Comparison of ENCODE assay signal across 15 cellular contexts in the genomic region with DNA sequence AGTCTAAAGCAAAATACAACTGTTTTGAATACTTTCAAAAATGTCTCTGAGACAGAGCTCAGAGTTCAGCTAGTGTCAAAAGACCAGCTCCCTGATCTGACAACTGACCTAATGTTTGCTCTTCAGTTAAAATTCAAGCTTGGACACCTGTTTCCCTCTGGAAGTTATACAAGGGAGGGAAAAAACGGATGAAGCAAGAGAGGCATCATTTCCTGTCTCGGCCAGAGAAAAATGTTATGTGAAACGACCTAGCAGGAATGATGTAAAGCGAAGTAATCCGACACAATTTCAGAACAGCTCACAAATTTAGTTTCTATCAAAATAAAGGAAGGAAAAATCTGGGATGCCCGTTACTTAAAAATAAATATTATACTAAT. TPM values are rescaled to one million over a fixed set of nuclear protein-coding genes. Genes with fewer than 3 reads are reported as not detected.
DNase-seq lines count a peak whose midpoint lies in the region; ATAC-seq, FAIRE-seq and TF ChIP-seq lines count a peak whose summit lies in the region.
"Had no signal": no experiment of that assay in that cellular context is flagged by ENCODE, and none has a peak within 500 bp of the region (broad histone marks: within the 10 kb centered on the region; RNA-seq: fewer than 3 reads in every experiment).

No MANE protein-coding gene starts in this region.

- TF ChIP-seq POLR2A in K562 (conservative IDR thresholded peaks at IDR 0.05), result no peak

- H3K79me2 ChIP-seq in K562 (ENCODE audit: control insufficient read depth, insufficient read depth, low read length), result no peaks in the 10 kb centered on the region

- ATAC-seq in K562 (no peak), left lobe of liver (peak; percentile 81), thoracic aorta (ENCODE audit: insufficient number of reproducible peaks, low FRiP score, low read depth) (no peak), HG03108 (IDR thresholded peaks at IDR 0.05; ENCODE audit: unreplicated experiment) (no peak)
- ATAC-seq: stimulated activated effector memory CD8-positive, alpha-beta T cell treated with anti-CD3 and anti-CD28 coated beads, Interleukin-12 subunit alpha, Interleukin-12 subunit beta, amount 100 ng/mL, for 72 hours had no signal

- no peak overlapping the region for H3K9ac ChIP-seq in K562 (ENCODE audit: insufficient read depth in 1 of 2, low read depth in 2 of 2, low read length in 2 of 2)
- H3K9ac ChIP-seq: GM23248 had no signal

- CTCF ChIA-PET in K562 (lab: Yijun Ruan, JAX; ENCODE audit: low intra/inter-chr PET ratio), result no interaction called here

- H3K4me3 ChIP-seq in K562 (no peak overlapping the region), thoracic aorta (peak overlapping the region; percentile 75)
- H3K4me3 ChIP-seq: GM23248 had no signal

- no peak for TF ChIP-seq CTCF in K562 (IDR thresholded peaks at IDR 0.05 in 2 of 3, conservative IDR thresholded peaks at IDR 0.05 in 1 of 3; ENCODE audit: insufficient read depth in 2 of 3, low read depth in 1 of 3, low read length in 3 of 3)
- TF ChIP-seq CTCF in thoracic aorta (IDR thresholded peaks at IDR 0.05), result no peak
- no peak for TF ChIP-seq CTCF in GM13977 (IDR thresholded peaks at IDR 0.05; ENCODE audit: extremely low read depth, insufficient read depth, missing control alignments)

- no peaks in the 10 kb centered on the region for H3K9me3 ChIP-seq in K562 (replicated peaks; ENCODE audit: control insufficient read depth, insufficient read depth, low read depth, low read length)
- no peaks in the 10 kb centered on the region for H3K9me3 ChIP-seq in thoracic aorta

- H2AFZ ChIP-seq in K562 (ENCODE audit: low read depth, low read length), result no peak overlapping the region
- H2AFZ ChIP-seq: GM23248 had no signal

- intact Hi-C loops in K562 (cut with micrococcal nuclease), result no loop called here

- FAIRE-seq in K562 (lab: Jason Lieb, UNC), result no peak
- FAIRE-seq: colon had no signal

- no peaks in the 10 kb centered on the region for H3K9me1 ChIP-seq in K562 (ENCODE audit: control insufficient read depth, insufficient read depth, low read length)

- no peak for TF ChIP-seq EP300 in K562 (IDR thresholded peaks at IDR 0.05; ENCODE audit: low read length)

- DNase-seq in LHCN-M2 (ENCODE audit: low read depth) (peak; percentile 6), K562 (ENCODE audit: extremely low read depth in 1 of 4, low spot score in 3 of 4) (no peak), left lobe of liver (ENCODE audit: low spot score) (no peak), thoracic aorta (ENCODE audit: low spot score) (no peak), GM13977 (ENCODE audit: low spot score) (no peak), NCI-H526 treated with DMSO at 0.1 percent for 48 hours (lab: John Stamatoyannopoulos, UW) (no peak)
- DNase-seq: activated B cell treated with CpG ODN at 0.5 μM for 24 hours; activated naive CD8-positive, alpha-beta T cell treated with anti-CD3 and anti-CD28 coated beads, Interleukin-2, amount 10 ng/mL, durations not matched to agents 7 days and 5 days; CD4-positive, alpha-beta memory T cell; GM23248; stimulated activated CD4-positive, alpha-beta T cell treated with anti-CD3 and anti-CD28 coated beads, Interleukin-4, amount 100 ng/mL, for 24 hours had no signal

- no peaks in the 10 kb centered on the region for H4K20me1 ChIP-seq in K562 (replicated peaks; ENCODE audit: control insufficient read depth, insufficient read depth, low read length)

- WGBS in K562 (ENCODE audit: insufficient coverage, low coverage, missing lambda C conversion rate), result 0% methylated on average over 6 of the region's 6 CpGs

- BruUV-seq in K562 (replicated peaks; lab: Mats Ljungman, UMichigan), result no TSS peak

- in situ Hi-C loops in K562 (cut with MboI), result no loop called here
- in situ Hi-C loops in GM13977 (cut with MboI; ENCODE audit: low pct_unique_long_range_greater_than_20kb, low sequenced_read_pairs, unreplicated experiment), result no loop called here

- POLR2A ChIA-PET in K562 (lab: Yijun Ruan, JAX), result no interaction called here

- H3K4me1 ChIP-seq in K562 (replicated peaks in 1 of 2; ENCODE audit: control insufficient read depth in 2 of 2, insufficient read depth in 2 of 2, low read length in 2 of 2), result no peaks in the 10 kb centered on the region
- H3K4me1 ChIP-seq in thoracic aorta (ENCODE audit: control insufficient read depth in 1 of 2, low read depth in 2 of 2), result peaks cover 4 to 46% of the 10 kb centered on the region in 2 donors

- no peak overlapping the region for H3K27ac ChIP-seq in K562 (ENCODE audit: extremely low read depth, low read depth, low read length)
- H3K27ac ChIP-seq in thoracic aorta, result peak overlapping the region; percentile 82
- H3K27ac ChIP-seq: GM23248 had no signal

- H3K36me3 ChIP-seq in K562 (ENCODE audit: control insufficient read depth, insufficient read depth, low read length) (no peaks in the 10 kb centered on the region), thoracic aorta (no peaks in the 10 kb centered on the region)

- H3K4me2 ChIP-seq in K562 (ENCODE audit: insufficient read depth, low read length), result no peak overlapping the region

- no peak for TF ChIP-seq RAD21 in K562 (CRISPR knock-in tag; conservative IDR thresholded peaks at IDR 0.05 in 1 of 2, IDR thresholded peaks at IDR 0.05 in 1 of 2)

- H3K27me3 ChIP-seq in K562 (ENCODE audit: control insufficient read depth in 2 of 2, insufficient read depth in 2 of 2, low read length in 2 of 2) (peaks cover 5 to 6% of the 10 kb centered on the region in 2 experiments; a peak in 3 of 5 replicates), thoracic aorta (replicated peaks; ENCODE audit: insufficient read depth) (no peaks in the 10 kb centered on the region)

TF ChIP-seq in K562, 482 proteins besides CTCF, POLR2A, EP300 and RAD21 (continues in another document):
- TF ChIP-seq, protein P1, sequence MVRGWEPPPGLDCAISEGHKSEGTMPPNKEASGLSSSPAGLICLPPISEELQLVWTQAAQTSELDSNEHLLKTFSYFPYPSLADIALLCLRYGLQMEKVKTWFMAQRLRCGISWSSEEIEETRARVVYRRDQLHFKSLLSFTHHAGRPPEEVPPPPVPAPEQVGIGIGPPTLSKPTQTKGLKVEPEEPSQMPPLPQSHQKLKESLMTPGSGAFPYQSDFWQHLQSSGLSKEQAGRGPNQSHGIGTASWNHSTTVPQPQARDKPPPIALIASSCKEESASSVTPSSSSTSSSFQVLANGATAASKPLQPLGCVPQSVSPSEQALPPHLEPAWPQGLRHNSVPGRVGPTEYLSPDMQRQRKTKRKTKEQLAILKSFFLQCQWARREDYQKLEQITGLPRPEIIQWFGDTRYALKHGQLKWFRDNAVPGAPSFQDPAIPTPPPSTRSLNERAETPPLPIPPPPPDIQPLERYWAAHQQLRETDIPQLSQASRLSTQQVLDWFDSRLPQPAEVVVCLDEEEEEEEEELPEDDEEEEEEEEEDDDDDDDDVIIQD (CRISPR knock-in tag; IDR thresholded peaks at IDR 0.05), result no peak
- TF ChIP-seq STAT5A (IDR thresholded peaks at IDR 0.05; ENCODE audit: borderline replicate concordance, low read length) (no peak), NFE2 (IDR thresholded peaks at IDR 0.05; ENCODE audit: low read depth) (no peak), CEBPG (CRISPR knock-in tag; IDR thresholded peaks at IDR 0.05) (no peak), CEBPG (tag; conservative IDR thresholded peaks at IDR 0.05 in 1 of 2, IDR thresholded peaks at IDR 0.05 in 1 of 2) (peak in 1 of 2 experiments; percentile 64; a peak in 2 of 4 replicates), NFE2L1 (tag; IDR thresholded peaks at IDR 0.05; ENCODE audit: borderline replicate concordance, low read depth) (no peak), GABPA (tag; conservative IDR thresholded peaks at IDR 0.05; ENCODE audit: low read depth) (peak; percentile 38; the same call in 1 of the 2 replicates)

RNA-seq across cellular contexts. Expression of a gene that starts 59.4 kb away (rescaled TPM):
- total RNA-seq in LHCN-M2 (2014; rRNA removed), result not detected in 2 replicates
- polyA plus RNA-seq in LHCN-M2 (2012), result not detected
- not detected in 2 replicates for total RNA-seq in K562 (2011; cell fraction: chromatin; rRNA removed; ENCODE audit: low replicate concordance)
- total RNA-seq in K562 (2011; cell fraction: nucleolus; rRNA removed), result not detected in 2 replicates
- not detected in 2 replicates for total RNA-seq in K562 (2011; cell fraction: nucleoplasm; rRNA removed)
- total RNA-seq in K562 (2014; rRNA removed), result not detected in 2 replicates
- not detected in 2 replicates for total RNA-seq in K562 (2014; rRNA removed; fragmentation: Illumina TruSeq; extraction: Trizol)
- total RNA-seq in K562 (2015; rRNA removed; fragmentation: Illumina TruSeq; extraction: Trizol), result not detected in 2 replicates
- not detected in 2 replicates for total RNA-seq in K562 (2021)
- not detected in 2 replicates for polyA plus RNA-seq in K562 (2011; rRNA removed)
- not detected in 2 replicates for polyA plus RNA-seq in K562 (2011; cell fraction: cytosol; rRNA removed)
- polyA plus RNA-seq in K562 (2011; cell fraction: nucleus; rRNA removed), result not detected in 2 replicates
- polyA plus RNA-seq in K562 (2012), result not detected in 2 replicates
- polyA plus RNA-seq in K562 (2014; fragmentation: Illumina TruSeq; extraction: Trizol), result not detected in 2 replicates
- not detected for polyA plus RNA-seq in K562 (2014; fragmentation: Nextera tagmentation; extraction: Ambion mirVana)
- polyA plus RNA-seq in K562 (2014; rRNA removed), result not detected in 2 replicates
- polyA minus RNA-seq in K562 (2011; rRNA and poly(A)+ RNA removed), result not detected in 2 replicates
- polyA minus RNA-seq in K562 (2011; cell fraction: cytosol; rRNA and poly(A)+ RNA removed), result not detected in 2 replicates
- not detected in 2 replicates for polyA minus RNA-seq in K562 (2011; cell fraction: nucleus; rRNA and poly(A)+ RNA removed)
- total RNA-seq in left lobe of liver, result not detected
- total RNA-seq in thoracic aorta, result not detected
- total RNA-seq: activated B cell treated with CpG ODN at 0.5 μM for 24 hours; activated naive CD8-positive, alpha-beta T cell treated with anti-CD3 and anti-CD28 coated beads, Interleukin-2, amount 10 ng/mL, durations not matched to agents 7 days and 5 days; CD4-positive, alpha-beta memory T cell; G401; GM23248 had no signal
- polyA plus RNA-seq: CD4-positive, alpha-beta memory T cell; GM23248 had no signal

RNA-seq across cellular contexts. Expression of a gene that starts 59.6 kb away (rescaled TPM):
- 22.7 and 24.8 TPM in 2 replicates for total RNA-seq in LHCN-M2 (2014; rRNA removed)
- 2.6 TPM for polyA plus RNA-seq in LHCN-M2 (2012)
- total RNA-seq in K562 (2011; cell fraction: chromatin; rRNA removed; ENCODE audit: low replicate concordance), result 2.9 and 18.1 TPM in 2 replicates
- total RNA-seq in K562 (2011; cell fraction: nucleolus; rRNA removed), result 2.0 and 3.7 TPM in 2 replicates
- 4.7 and 5.2 TPM in 2 replicates for total RNA-seq in K562 (2011; cell fraction: nucleoplasm; rRNA removed)
- total RNA-seq in K562 (2014; rRNA removed), result 5.8 and 9.1 TPM in 2 replicates
- 15.1 and 19.8 TPM in 2 replicates for total RNA-seq in K562 (2014; rRNA removed; fragmentation: Illumina TruSeq; extraction: Trizol)
- 14.2 and 17.3 TPM in 2 replicates for total RNA-seq in K562 (2015; rRNA removed; fragmentation: Illumina TruSeq; extraction: Trizol)
- total RNA-seq in K562 (2021), result 10.6 and 11.4 TPM in 2 replicates
- 2.5 and 5.0 TPM in 2 replicates for polyA plus RNA-seq in K562 (2011; rRNA removed)
- 0.75 and 2.8 TPM in 2 replicates for polyA plus RNA-seq in K562 (2011; cell fraction: cytosol; rRNA removed)
- polyA plus RNA-seq in K562 (2011; cell fraction: nucleus; rRNA removed), result 4.7 and 5.6 TPM in 2 replicates
- 2.4 and 4.8 TPM in 2 replicates for polyA plus RNA-seq in K562 (2012)
- 11.5 and 12.9 TPM in 2 replicates for polyA plus RNA-seq in K562 (2014; fragmentation: Illumina TruSeq; extraction: Trizol)
- polyA plus RNA-seq in K562 (2014; fragmentation: Nextera tagmentation; extraction: Ambion mirVana), result 1 to 10 TPM; 4.3 to 5.6 TPM
- polyA plus RNA-seq in K562 (2014; rRNA removed), result 4.1 and 9.4 TPM in 2 replicates
- 13.9 and 18.1 TPM in 2 replicates for polyA minus RNA-seq in K562 (2011; rRNA and poly(A)+ RNA removed)
- 4.3 and 8.8 TPM in 2 replicates for polyA minus RNA-seq in K562 (2011; cell fraction: cytosol; rRNA and poly(A)+ RNA removed)
- polyA minus RNA-seq in K562 (2011; cell fraction: nucleus; rRNA and poly(A)+ RNA removed), result 6.5 and 11.4 TPM in 2 replicates
- total RNA-seq in left lobe of liver, result 0.53 TPM
- total RNA-seq in thoracic aorta, result 1 to 10 TPM; 1.5 to 4.6 TPM
